10 cellular contexts compared by ENCODE assay signal in genomic region chr20:25288291-25289181, GRCh38. TPM values are rescaled to one million over a fixed set of nuclear protein-coding genes. Genes with fewer than 3 reads are reported as not detected.
DNase-seq lines count a peak whose midpoint lies in the region; ATAC-seq and TF ChIP-seq lines count a peak whose summit lies in the region.
"Had no signal": no experiment of that assay in that cellular context is flagged by ENCODE, and none has a peak within 500 bp of the region (broad histone marks: within the 10 kb centered on the region; RNA-seq: fewer than 3 reads in every experiment).

No MANE protein-coding gene starts in this region.

- no peak overlapping the region for H3K4me3 ChIP-seq in mucosa of descending colon
- H3K4me3 ChIP-seq: lung had no signal

- H3K27me3 Mint-ChIP-seq in natural killer cell treated with Interleukin-12 subunit alpha and Interleukin-12 subunit beta and Interleukin-15 and Interleukin-18, amount 100 ng/mL, for 72 hours: no peaks in the 10 kb centered on the region

- no peak overlapping the region for H3K4me3 Mint-ChIP-seq in natural killer cell treated with Interleukin-12 subunit alpha and Interleukin-12 subunit beta and Interleukin-15 and Interleukin-18, amount 100 ng/mL, for 72 hours

- no peaks in the 10 kb centered on the region for H3K9me3 Mint-ChIP-seq in natural killer cell treated with Interleukin-12 subunit alpha and Interleukin-12 subunit beta and Interleukin-15 and Interleukin-18, amount 100 ng/mL, for 72 hours

- TF ChIP-seq CTCF in mucosa of descending colon (IDR thresholded peaks at IDR 0.05): no peak

- H3K4me1 ChIP-seq in mucosa of descending colon (ENCODE audit: low read depth): no peaks in the 10 kb centered on the region

- no peaks in the 10 kb centered on the region for H3K9me3 ChIP-seq in mucosa of descending colon

- ATAC-seq in GM18868 (IDR thresholded peaks at IDR 0.05; ENCODE audit: unreplicated experiment): peak; percentile 99
- ATAC-seq in GM21576 (IDR thresholded peaks at IDR 0.05; ENCODE audit: unreplicated experiment): peak; percentile 97
- ATAC-seq in HG03520 (IDR thresholded peaks at IDR 0.05; ENCODE audit: unreplicated experiment): peak; percentile 89
- peak; percentile 25 for ATAC-seq in mucosa of descending colon
- ATAC-seq in natural killer cell treated with Interleukin-12 subunit alpha and Interleukin-12 subunit beta and Interleukin-15 and Interleukin-18, amount 100 ng/mL, for 72 hours: no peak

- H3K36me3 Mint-ChIP-seq in natural killer cell treated with Interleukin-12 subunit alpha and Interleukin-12 subunit beta and Interleukin-15 and Interleukin-18, amount 100 ng/mL, for 72 hours: peaks cover 10% of the 10 kb centered on the region

- peak in 2 of 3 donors; percentile 25 to 50 for DNase-seq in mucosa of descending colon
- DNase-seq in activated CD8-positive, alpha-beta memory T cell treated with anti-CD3 and anti-CD28 coated beads for 24 hours: no peak
- no peak for DNase-seq in NCI-H2171 (lab: John Stamatoyannopoulos, UW)
- DNase-seq in mesenteric fat pad (ENCODE audit: low spot score): no peak
- no peak for DNase-seq in natural killer cell treated with Interleukin-12 subunit alpha and Interleukin-12 subunit beta and Interleukin-15 and Interleukin-18, amount 100 ng/mL, for 72 hours (ENCODE audit: low spot score)
- DNase-seq: GF-D8 had no signal

- intact Hi-C loops in mucosa of descending colon (cut with DNase I, micrococcal nuclease): no loop called here

- H3K27ac Mint-ChIP-seq in natural killer cell treated with Interleukin-12 subunit alpha and Interleukin-12 subunit beta and Interleukin-15 and Interleukin-18, amount 100 ng/mL, for 72 hours: no peak overlapping the region

- no peaks in the 10 kb centered on the region for H3K36me3 ChIP-seq in mucosa of descending colon (ENCODE audit: low read depth)

- peaks cover 0 to 3% of the 10 kb centered on the region in 2 donors for H3K4me1 Mint-ChIP-seq in natural killer cell treated with Interleukin-12 subunit alpha and Interleukin-12 subunit beta and Interleukin-15 and Interleukin-18, amount 100 ng/mL, for 72 hours (ENCODE audit: low read depth in 2 of 2)

RNA-seq across cellular contexts. Expression of gene PYGB, which starts 40.7 kb away (rescaled TPM):
- 100 to 1,000 TPM; 247 to 252 (median 247) TPM for total RNA-seq in mucosa of descending colon
- 121 TPM for total RNA-seq in mesenteric fat pad
- total RNA-seq in natural killer cell treated with Interleukin-12 subunit alpha and Interleukin-12 subunit beta and Interleukin-15 and Interleukin-18, amount 100 ng/mL, for 72 hours: 10 to 100 TPM; 35.9 to 40.4 TPM

Comparison
In these comparisons a context has a peak if more than half of its experiments do, and no peak if none do; other contexts are left out.
1. ATAC-seq: peak in GM18868 (single experiment), GM21576 (single experiment), HG03520 (single experiment) and mucosa of descending colon (single experiment); none in natural killer cell treated with Interleukin-12 subunit alpha and Interleukin-12 subunit beta and Interleukin-15 and Interleukin-18, amount 100 ng/mL, for 72 hours (0 of 2).
2. DNase-seq: peak in mucosa of descending colon (2 of 3); none in activated CD8-positive, alpha-beta memory T cell treated with anti-CD3 and anti-CD28 coated beads for 24 hours (single experiment), NCI-H2171 (single experiment), mesenteric fat pad (single experiment) and natural killer cell treated with Interleukin-12 subunit alpha and Interleukin-12 subunit beta and Interleukin-15 and Interleukin-18, amount 100 ng/mL, for 72 hours (single experiment).